ENCODE assay signal across 8 cellular contexts in genomic region chr1:225653463-225654276, GRCh38. TPM values are rescaled to one million over a fixed set of nuclear protein-coding genes. Genes with fewer than 3 reads are reported as not detected.
DNase-seq lines count a peak whose midpoint lies in the region; ATAC-seq and TF ChIP-seq lines count a peak whose summit lies in the region.

No MANE protein-coding gene starts in this region.

- no peaks in the 10 kb centered on the region for H3K9me3 ChIP-seq in WERI-Rb-1 (ENCODE audit: severe bottlenecking)

- H3K4me3 ChIP-seq in WERI-Rb-1 (ENCODE audit: low read depth, low read length), result no peak overlapping the region

- no peaks in the 10 kb centered on the region for H3K27me3 ChIP-seq in WERI-Rb-1 (ENCODE audit: insufficient read depth, low read depth, severe bottlenecking)

- H3K27ac ChIP-seq in adipose tissue (ENCODE audit: low read depth, low read length) (peak overlapping the region; percentile 36), WERI-Rb-1 (no peak overlapping the region)

- 1 to 2% (median 2%) methylated on average over 64 to 70 of the region's 70 CpGs for WGBS in adipose tissue, 3 donors

- peak; percentile 77 for DNase-seq in EL
- DNase-seq in NCI-H748 (lab: John Stamatoyannopoulos, UW; ENCODE audit: unreplicated experiment), result peak; percentile 83
- peak; percentile 85 for DNase-seq in cardiac septum (ENCODE audit: low spot score)
- peak; percentile 57 for DNase-seq in occipital lobe (lab: John Stamatoyannopoulos, UW)
- DNase-seq in WERI-Rb-1, result no peak

- no peak for TF ChIP-seq CTCF in WERI-Rb-1 (IDR thresholded peaks at IDR 0.05; ENCODE audit: low read depth, low read length)

- ATAC-seq in HG02759 (IDR thresholded peaks at IDR 0.05; ENCODE audit: unreplicated experiment) (peak; percentile 26), GM19463 (IDR thresholded peaks at IDR 0.05; ENCODE audit: unreplicated experiment) (no peak)

- no peaks in the 10 kb centered on the region; the same call in 1 of the 2 replicates for H3K36me3 ChIP-seq in WERI-Rb-1

- intact Hi-C loops in cardiac septum (cut with DNase I), result loop anchor here (5.0 kb wide), 4 partner anchors 71 to 344 kb away; partner anchors contain the start of gene SDE2

RNA-seq across cellular contexts. Expression of gene ENAH, which starts 0.7 kb away (rescaled TPM):
- 10 to 100 TPM; 13.9 to 36.8 (median 18.8) TPM for polyA plus RNA-seq in adipose tissue
- total RNA-seq in cardiac septum, result 195 TPM
- total RNA-seq in occipital lobe, result 73.5 TPM
